Comparison of ENCODE assay signal across 11 cellular contexts in genomic region chr3:14441240-14441919, GRCh38. TPM values are rescaled to one million over a fixed set of nuclear protein-coding genes. Genes with fewer than 3 reads are reported as not detected.
DNase-seq lines count a peak whose midpoint lies in the region; ATAC-seq and TF ChIP-seq lines count a peak whose summit lies in the region.
"Had no signal": no experiment of that assay in that cellular context is flagged by ENCODE, and none has a peak within 500 bp of the region (broad histone marks: within the 10 kb centered on the region; RNA-seq: fewer than 3 reads in every experiment).

No MANE protein-coding gene starts in this region.

- no peaks in the 10 kb centered on the region; the same call in 1 of the 2 replicates for H3K36me3 ChIP-seq in Panc1 (ENCODE audit: control insufficient read depth, insufficient read depth, low read length)
- peaks cover 53% of the 10 kb centered on the region for H3K36me3 ChIP-seq in neutrophil

- H3K27me3 ChIP-seq in Panc1 (ENCODE audit: control insufficient read depth, insufficient read depth, low read length) (no peaks in the 10 kb centered on the region), neutrophil (no peaks in the 10 kb centered on the region)

- peak; percentile 58 for DNase-seq in EL
- DNase-seq in Panc1 (ENCODE audit: low read depth, low spot score) = no peak
- peak; percentile 14 for DNase-seq in foreskin melanocyte
- DNase-seq in GM13977 (ENCODE audit: low spot score) = no peak
- no peak for DNase-seq in NCI-H510A (lab: John Stamatoyannopoulos, UW)
- DNase-seq in DMS53 treated with DMSO at 0.1 percent for 48 hours (lab: John Stamatoyannopoulos, UW; ENCODE audit: unreplicated experiment) = no peak
- DNase-seq: activated CD4-positive, CD25-positive, alpha-beta regulatory T cell treated with anti-CD3 and anti-CD28 coated beads, Interleukin-2, amount 50 U/mL, for 72 hours; stimulated activated CD4-positive, alpha-beta T cell treated with anti-CD3 and anti-CD28 coated beads, Interleukin-4, amount 100 ng/mL, for 4 hours; stimulated activated naive CD4-positive, alpha-beta T cell treated with Interleukin-2 at 50 U/mL for 16 hours had no signal

- H3K27ac ChIP-seq in Panc1 (ENCODE audit: low read length) (peak overlapping the region; percentile 49; the same call in 1 of the 2 replicates), neutrophil (peak overlapping the region; percentile 93)

- H3K9me3 ChIP-seq in Panc1 (ENCODE audit: control insufficient read depth, insufficient read depth, low read depth, low read length) (no peaks in the 10 kb centered on the region), neutrophil (no peaks in the 10 kb centered on the region)

- H3K4me1 ChIP-seq in Panc1 (ENCODE audit: control insufficient read depth, insufficient read depth, low read length) (peaks cover 48% of the 10 kb centered on the region), neutrophil (ENCODE audit: control insufficient read depth in 1 of 2, insufficient read depth in 1 of 2, low read depth in 1 of 2, low read length in 1 of 2) (peaks cover 51 to 58% of the 10 kb centered on the region in 2 experiments)

- no peak for ATAC-seq in Panc1
- ATAC-seq in GM18502 (IDR thresholded peaks at IDR 0.05; ENCODE audit: poor library complexity, unreplicated experiment) = no peak

- CTCF ChIA-PET in Panc1 (lab: Charles Lee) = no interaction called here

- in situ Hi-C loops in Panc1 (cut with HindIII; ENCODE audit: low pct_unique_long_range_greater_than_20kb, low sequenced_read_pairs) = no loop called here
- in situ Hi-C loops in GM13977 (cut with MboI; ENCODE audit: low pct_unique_long_range_greater_than_20kb, low sequenced_read_pairs, unreplicated experiment) = no loop called here

- no peak overlapping the region for H3K4me3 ChIP-seq in Panc1 (ENCODE audit: low read depth in 2 of 2, low read length in 2 of 2)
- no peak overlapping the region for H3K4me3 ChIP-seq in neutrophil (ENCODE audit: low read depth in 1 of 2, low read length in 1 of 2)

- TF ChIP-seq CTCF in Panc1 (IDR thresholded peaks at IDR 0.05) (no peak), neutrophil (IDR thresholded peaks at IDR 0.05) (no peak), GM13977 (IDR thresholded peaks at IDR 0.05; ENCODE audit: extremely low read depth, insufficient read depth, missing control alignments) (no peak)

- intact Hi-C loops in Panc1 (cut with micrococcal nuclease; ENCODE audit: unreplicated experiment) = no loop called here

- POLR2A ChIA-PET in Panc1 (lab: Charles Lee) = interaction anchor here (0.5 kb wide), 1 partner anchor 260 kb away, joined by 4 read pairs; no protein-coding TSS in a partner anchor

- BruUV-seq in Panc1 (replicated peaks; lab: Mats Ljungman, UMichigan) = no TSS peak

RNA-seq across cellular contexts. Expression of gene SLC6A6, which starts 39.0 kb away (rescaled TPM):
- total RNA-seq in Panc1 (2021; ENCODE audit: unreplicated experiment) = 61.0 TPM
- 53.8 TPM for polyA plus RNA-seq in Panc1 (2012; ENCODE audit: insufficient read length)

Comparison
In these comparisons a context has a peak if more than half of its experiments do, and no peak if none do; other contexts are left out.
1. DNase-seq: peak in EL (single experiment) and foreskin melanocyte (single experiment); none in Panc1 (single experiment), GM13977 (single experiment), NCI-H510A (single experiment) and DMS53 treated with DMSO at 0.1 percent for 48 hours (single experiment).